In the genomic region with DNA sequence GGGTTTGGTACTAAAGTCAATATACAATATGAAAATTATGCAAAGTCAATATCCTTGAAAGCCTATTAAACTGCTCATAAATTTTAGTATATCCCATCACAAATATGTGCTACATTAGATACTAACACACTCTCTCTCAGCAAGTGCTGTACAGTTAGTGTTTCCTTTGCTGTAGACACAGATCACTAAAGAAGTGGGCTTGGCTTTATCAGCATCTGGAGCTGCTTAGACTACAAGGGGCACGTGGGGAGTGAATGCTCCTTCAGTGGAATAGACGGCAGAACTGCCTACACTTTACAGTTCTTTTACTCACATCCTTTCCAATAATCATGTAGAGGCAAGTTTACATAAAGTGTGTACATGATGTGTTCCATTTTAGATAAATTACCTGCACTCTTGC, we compare ENCODE assay signal across 33 cellular contexts.
"Had no signal": no experiment of that assay in that cellular context is flagged by ENCODE, and none has a peak within 500 bp of the region (broad histone marks: within the 10 kb centered on the region; RNA-seq: fewer than 3 reads in every experiment).

No MANE protein-coding gene starts in this region.

- H3K27ac ChIP-seq: adrenal gland, body of pancreas, left lung, lower lobe of right lung, upper lobe of left lung, vagina, WERI-Rb-1 had no signal

- H3K27me3 ChIP-seq: body of pancreas, heart right ventricle, left lung, right atrium auricular region, thyroid gland, upper lobe of left lung, vagina had no signal

- ATAC-seq: activated CD4-positive, CD25-positive, alpha-beta regulatory T cell treated with anti-CD3 and anti-CD28 coated beads, Interleukin-2, amount 50 U/mL, for 24 hours; body of pancreas; esophagus mucosa; heart right ventricle; left lung; lower lobe of right lung; natural killer cell treated with Interleukin-12 subunit alpha and Interleukin-12 subunit beta and Interleukin-15 and Interleukin-18, amount 100 ng/mL, for 72 hours; stimulated activated memory B cell treated with anti-CD40 and anti-IgM and Interleukin-4, amounts not matched to agents 10 μg/mL and 1 μg/mL and 100 μg/mL, for 72 hours; stimulated activated naive CD8-positive, alpha-beta T cell treated with anti-CD3 and anti-CD28 coated beads, Interleukin-15, amount 100 ng/mL, for 72 hours had no signal

- H3K4me1 ChIP-seq: body of pancreas, left lung, lower lobe of right lung, right atrium auricular region, upper lobe of left lung, vagina had no signal

- H3K36me3 ChIP-seq: adrenal gland, heart right ventricle, left lung, lower lobe of right lung, right atrium auricular region, thyroid gland, upper lobe of left lung, vagina, WERI-Rb-1 had no signal

- DNase-seq: activated CD4-positive, alpha-beta memory T cell treated with anti-CD3 and anti-CD28 coated beads for 36 hours; activated CD4-positive, alpha-beta T cell treated with anti-CD3 and anti-CD28 coated beads for 48 hours; activated CD8-positive, alpha-beta memory T cell treated with anti-CD3 and anti-CD28 coated beads, Interleukin-2, amount 50 U/mL, for 4 hours; activated effector memory CD4-positive, alpha-beta T cell treated with anti-CD3 and anti-CD28 coated beads, Interleukin-2, amount 50 U/mL, for 16 hours; activated naive CD4-positive, alpha-beta T cell treated with anti-CD3 and anti-CD28 coated beads for 36 hours; activated naive CD8-positive, alpha-beta T cell treated with anti-CD3 and anti-CD28 coated beads for 36 hours; activated T-cell treated with anti-CD3 and anti-CD28 coated beads, Interleukin-2, amount 50 U/mL, for 1 hour; adrenal gland; aorta; body of pancreas; cortex of kidney; endodermal cell; foreskin melanocyte; heart right ventricle; kidney glomerular epithelial cell; left lung; lower lobe of right lung; mesendoderm; stimulated activated CD4-positive, alpha-beta T cell treated with anti-CD3 and anti-CD28 coated beads, Interleukin-1b, Interleukin-23, amount 100 ng/mL, for 48 hours; stimulated activated CD4-positive, alpha-beta T cell treated with anti-CD3 and anti-CD28 coated beads, Interleukin-4, amount 100 ng/mL, for 4 hours; stimulated activated CD8-positive, alpha-beta memory T cell treated with anti-CD3 and anti-CD28 coated beads, Interleukin-4, amount 100 ng/mL, for 48 hours; stimulated activated naive CD8-positive, alpha-beta T cell treated with anti-CD3 and anti-CD28 coated beads, Interleukin-15, amount 100 ng/mL, for 72 hours; substantia nigra; thyroid gland; upper lobe of left lung; WERI-Rb-1 had no signal

- H3K9me3 ChIP-seq: adrenal gland, body of pancreas, heart right ventricle, left lung, lower lobe of right lung, right atrium auricular region, thyroid gland, upper lobe of left lung, vagina had no signal

- H3K4me3 ChIP-seq: adrenal gland, body of pancreas, heart right ventricle, left lung, lower lobe of right lung, right atrium auricular region, smooth muscle cell, thyroid gland, upper lobe of left lung, vagina had no signal
